Comparison of ENCODE assay signal across 16 cellular contexts in the genomic region with DNA sequence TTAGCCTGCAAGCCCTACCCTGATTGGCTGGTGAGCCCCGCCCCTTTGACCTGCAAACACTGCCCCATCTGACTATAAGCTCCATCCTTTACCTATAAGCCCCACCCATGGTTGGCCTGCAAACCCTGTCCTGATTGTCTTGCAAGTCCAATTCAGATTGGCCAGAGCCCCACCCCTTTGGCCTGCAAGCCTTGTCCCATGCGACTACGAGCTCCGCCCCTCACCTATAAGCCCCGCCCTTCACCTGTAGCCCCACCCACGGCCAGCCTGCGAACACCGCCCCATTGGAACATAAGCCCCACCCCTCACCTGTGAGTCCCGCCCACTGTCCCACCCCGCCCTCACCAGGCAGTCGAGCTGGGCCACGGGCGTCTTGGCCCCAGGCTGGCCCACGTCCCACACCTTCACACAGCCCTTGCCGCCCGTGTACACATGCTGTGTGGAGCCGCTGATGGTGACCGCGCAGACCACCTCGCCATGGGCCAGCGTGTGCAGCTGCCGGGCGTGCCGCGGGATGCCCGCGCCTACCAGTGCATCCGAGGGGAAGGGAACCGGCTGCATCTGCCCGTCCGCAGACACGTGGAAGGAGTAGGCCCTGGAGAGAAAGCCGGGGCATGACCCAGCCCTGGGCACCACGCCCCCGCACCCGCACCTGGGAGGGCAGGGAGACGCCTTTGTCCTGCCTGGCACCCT. TPM values are rescaled to one million over a fixed set of nuclear protein-coding genes. Genes with fewer than 3 reads are reported as not detected.
DNase-seq lines count a peak whose midpoint lies in the region; FAIRE-seq and TF ChIP-seq lines count a peak whose summit lies in the region.
"Had no signal": no experiment of that assay in that cellular context is flagged by ENCODE, and none has a peak within 500 bp of the region (broad histone marks: within the 10 kb centered on the region; RNA-seq: fewer than 3 reads in every experiment).

No MANE protein-coding gene starts in this region.

- no peak overlapping the region for H3K18ac ChIP-seq in H9 (ENCODE audit: insufficient read length, low read depth, low read length)
- peak overlapping the region; percentile 57 for H3K18ac ChIP-seq in neuronal stem cell (ENCODE audit: low read length)

- no peak overlapping the region for H4K8ac ChIP-seq in H9 (replicated peaks; ENCODE audit: insufficient read length, low read depth, low read length)
- no peak overlapping the region for H4K8ac ChIP-seq in neuronal stem cell (ENCODE audit: low read depth, low read length)

- H3K4me1 ChIP-seq in H9 (ENCODE audit: insufficient read depth, low read length) (no peaks in the 10 kb centered on the region), neuronal stem cell (ENCODE audit: control insufficient read depth in 2 of 2, insufficient read depth in 1 of 2, low read depth in 1 of 2, low read length in 2 of 2) (peaks cover 2 to 3% of the 10 kb centered on the region in 2 donors)
- H3K4me1 ChIP-seq: SJCRH30, spleen had no signal

- no peaks in the 10 kb centered on the region for H3K36me3 ChIP-seq in neuronal stem cell (replicated peaks in 1 of 2; ENCODE audit: control insufficient read depth in 2 of 2, insufficient read depth in 2 of 2, low read length in 2 of 2)
- H3K36me3 ChIP-seq: MG63, SJCRH30 had no signal

- H3K14ac ChIP-seq in H9 (ENCODE audit: insufficient read depth, low read length) (no peak overlapping the region), neuronal stem cell (ENCODE audit: low read length) (peak overlapping the region; percentile 56)

- intact Hi-C loops in activated CD4-positive, alpha-beta T cell treated with anti-CD3 and anti-CD28 coated beads, Interleukin-2, amount 10 ng/mL, durations not matched to agents 24 days and 14 days (cut with micrococcal nuclease) = no loop called here

- H2BK20ac ChIP-seq in H9 (ENCODE audit: low read depth, low read length, poor library complexity, severe bottlenecking) = no peak overlapping the region

- WGBS in H9 (ENCODE audit: extremely low coverage, insufficient read length, low lambda C conversion rate) = no CpG with 5 or more reads among the region's 37 CpGs
- WGBS in neuronal stem cell (ENCODE audit: extremely low coverage in 2 of 2, insufficient read length in 2 of 2, insufficient replicate concordance in 1 of 2), 2 donors = no CpG with 5 or more reads among the region's 37 CpGs

- no peak overlapping the region for H2BK120ac ChIP-seq in H9 (ENCODE audit: low read depth, low read length, poor library complexity, severe bottlenecking)
- no peak overlapping the region for H2BK120ac ChIP-seq in neuronal stem cell (ENCODE audit: low read depth, low read length)

- no peaks in the 10 kb centered on the region for H3K9me3 Mint-ChIP-seq in activated CD4-positive, alpha-beta T cell treated with anti-CD3 and anti-CD28 coated beads, Interleukin-2, amount 10 ng/mL, durations not matched to agents 24 days and 14 days
- no peaks in the 10 kb centered on the region; a peak in 1 of 5 replicates for H3K9me3 Mint-ChIP-seq in H9
- H3K9me3 Mint-ChIP-seq in activated T-cell treated with anti-CD3 and anti-CD28 coated beads, Interleukin-2, amount 50 U/mL, for 24 hours = no peaks in the 10 kb centered on the region

- H3K9ac ChIP-seq in H9 (ENCODE audit: extremely low read depth, insufficient read length, low read length) = no peak overlapping the region
- no peak overlapping the region for H3K9ac ChIP-seq in neuronal stem cell (ENCODE audit: low read depth, low read length, poor library complexity)

- no peaks in the 10 kb centered on the region for H3K27me3 Mint-ChIP-seq in activated CD4-positive, alpha-beta T cell treated with anti-CD3 and anti-CD28 coated beads, Interleukin-2, amount 10 ng/mL, durations not matched to agents 24 days and 14 days
- H3K27me3 Mint-ChIP-seq in H9 (ENCODE audit: low read depth) = peaks cover 8% of the 10 kb centered on the region
- H3K27me3 Mint-ChIP-seq in activated T-cell treated with anti-CD3 and anti-CD28 coated beads, Interleukin-2, amount 50 U/mL, for 24 hours = no peaks in the 10 kb centered on the region

- H4K91ac ChIP-seq in H9 (ENCODE audit: insufficient read length, low read depth, low read length) (no peak overlapping the region), neuronal stem cell (ENCODE audit: low read depth, low read length, poor library complexity) (no peak overlapping the region)

- no peaks in the 10 kb centered on the region for H4K20me1 ChIP-seq in H9 (ENCODE audit: control insufficient read depth, insufficient read depth, insufficient read length)

- DNase-seq in activated CD4-positive, alpha-beta T cell treated with anti-CD3 and anti-CD28 coated beads for 48 hours = peak; percentile 66
- no peak for DNase-seq in activated CD4-positive, alpha-beta T cell treated with anti-CD3 and anti-CD28 coated beads, Interleukin-2, amount 10 ng/mL, durations not matched to agents 24 days and 14 days
- DNase-seq in H9 (peak; percentile 99), neuronal stem cell (ENCODE audit: low spot score) (no peak), OCI-M1 (lab: John Stamatoyannopoulos, UW) (no peak), GM12892 (ENCODE audit: insufficient read length) (no peak)
- peak; percentile 46 for DNase-seq in activated T-cell treated with anti-CD3 and anti-CD28 coated beads, Interleukin-2, amount 50 U/mL, for 24 hours
- no peak for DNase-seq in activated CD8-positive, alpha-beta memory T cell treated with anti-CD3 and anti-CD28 coated beads, Interleukin-2, amount 50 U/mL, for 4 hours
- DNase-seq: DMS79, MG63, NCI-H510A treated with DMSO at 0.1 percent for 48 hours, SJCRH30, spleen had no signal

- H3K79me2 ChIP-seq in H9 (ENCODE audit: insufficient read depth, low read length) = no peaks in the 10 kb centered on the region

- no peaks in the 10 kb centered on the region for H3K36me3 Mint-ChIP-seq in activated CD4-positive, alpha-beta T cell treated with anti-CD3 and anti-CD28 coated beads, Interleukin-2, amount 10 ng/mL, durations not matched to agents 24 days and 14 days (ENCODE audit: low read depth)
- H3K36me3 Mint-ChIP-seq in H9 (ENCODE audit: insufficient read depth in 1 of 3, low read depth in 3 of 3) = no peaks in the 10 kb centered on the region
- H3K36me3 Mint-ChIP-seq in activated T-cell treated with anti-CD3 and anti-CD28 coated beads, Interleukin-2, amount 50 U/mL, for 24 hours (ENCODE audit: low read depth) = peaks cover 7% of the 10 kb centered on the region

- H3K4me1 Mint-ChIP-seq in activated CD4-positive, alpha-beta T cell treated with anti-CD3 and anti-CD28 coated beads, Interleukin-2, amount 10 ng/mL, durations not matched to agents 24 days and 14 days = no peaks in the 10 kb centered on the region
- peaks cover 0 to 14% of the 10 kb centered on the region in 2 experiments; a peak in 2 of 4 replicates for H3K4me1 Mint-ChIP-seq in H9
- H3K4me1 Mint-ChIP-seq in activated T-cell treated with anti-CD3 and anti-CD28 coated beads, Interleukin-2, amount 50 U/mL, for 24 hours (ENCODE audit: low read depth) = no peaks in the 10 kb centered on the region

- H3K27ac ChIP-seq in H9 (ENCODE audit: insufficient read length, low read depth, low read length) = no peak overlapping the region
- no peak overlapping the region for H3K27ac ChIP-seq in neuronal stem cell (replicated peaks; ENCODE audit: low read length)
- H3K27ac ChIP-seq: SJCRH30, spleen had no signal

- H2AFZ ChIP-seq in H9 (ENCODE audit: low read length) (no peak overlapping the region), neuronal stem cell (ENCODE audit: low read length) (no peak overlapping the region)

- TF ChIP-seq POLR2A in GM12892 (IDR thresholded peaks at IDR 0.05; ENCODE audit: low read depth, low read length) = no peak

- no peaks in the 10 kb centered on the region for H3K79me1 ChIP-seq in H9 (ENCODE audit: insufficient read depth, low read depth, low read length, poor library complexity, severe bottlenecking)
- no peaks in the 10 kb centered on the region for H3K79me1 ChIP-seq in neuronal stem cell (ENCODE audit: low read depth, low read length)

- no peak overlapping the region for H3K4me3 Mint-ChIP-seq in activated CD4-positive, alpha-beta T cell treated with anti-CD3 and anti-CD28 coated beads, Interleukin-2, amount 10 ng/mL, durations not matched to agents 24 days and 14 days
- H3K4me3 Mint-ChIP-seq in H9 = no peak overlapping the region
- H3K4me3 Mint-ChIP-seq in activated T-cell treated with anti-CD3 and anti-CD28 coated beads, Interleukin-2, amount 50 U/mL, for 24 hours = no peak overlapping the region

- FAIRE-seq in GM12892 (lab: Jason Lieb, UNC) = no peak
- FAIRE-seq: bronchial epithelial cell, endothelial cell of umbilical vein, GM12891 had no signal

- H3K56ac ChIP-seq in H9 (ENCODE audit: insufficient read length, low read depth, low read length) = no peak overlapping the region

- no peak overlapping the region for H3K27ac Mint-ChIP-seq in activated CD4-positive, alpha-beta T cell treated with anti-CD3 and anti-CD28 coated beads, Interleukin-2, amount 10 ng/mL, durations not matched to agents 24 days and 14 days
- H3K27ac Mint-ChIP-seq in H9 = no peak overlapping the region
- H3K27ac Mint-ChIP-seq in activated T-cell treated with anti-CD3 and anti-CD28 coated beads, Interleukin-2, amount 50 U/mL, for 24 hours = no peak overlapping the region

- H3K4ac ChIP-seq in H9 (ENCODE audit: low read depth, low read length) (no peak overlapping the region), neuronal stem cell (ENCODE audit: low read length) (no peak overlapping the region)

- H3K9me3 ChIP-seq in H9 (ENCODE audit: control insufficient read depth, low read depth, low read length) (no peaks in the 10 kb centered on the region), neuronal stem cell (replicated peaks in 1 of 2; ENCODE audit: control insufficient read depth in 2 of 2, insufficient read depth in 1 of 2, low read depth in 1 of 2, low read length in 2 of 2) (no peaks in the 10 kb centered on the region)
- H3K9me3 ChIP-seq: MG63, SJCRH30, spleen had no signal

- TF ChIP-seq CTCF in H9 (conservative IDR thresholded peaks at IDR 0.05) = no peak

- H3K4me3 ChIP-seq in neuronal stem cell (ENCODE audit: low read length in 2 of 2) = peak overlapping the region in 1 of 2 donors; percentile 47
- H3K4me3 ChIP-seq: MG63, SJCRH30, spleen had no signal

- no peaks in the 10 kb centered on the region for H3K23me2 ChIP-seq in H9 (ENCODE audit: insufficient read length, low read depth, low read length, poor library complexity, severe bottlenecking)

- no peak overlapping the region for H2AK5ac ChIP-seq in H9 (ENCODE audit: insufficient read length, low read length)
- H2AK5ac ChIP-seq in neuronal stem cell (ENCODE audit: low read depth, low read length) = peak overlapping the region; percentile 46

- no peaks in the 10 kb centered on the region for H3K27me3 ChIP-seq in H9 (ENCODE audit: insufficient read depth, low read length)
- peaks cover 0 to 33% (median 2%) of the 10 kb centered on the region in 3 experiments for H3K27me3 ChIP-seq in neuronal stem cell (ENCODE audit: control insufficient read depth in 3 of 3, insufficient read depth in 3 of 3, low read depth in 1 of 3, low read length in 3 of 3)
- H3K27me3 ChIP-seq: MG63, SJCRH30, spleen had no signal

- H2BK12ac ChIP-seq in H9 (ENCODE audit: insufficient read length, low read depth, low read length) (no peak overlapping the region), neuronal stem cell (ENCODE audit: low read length) (no peak overlapping the region)

- H4K5ac ChIP-seq in H9 (ENCODE audit: insufficient read length, low read depth, low read length) = no peak overlapping the region

- H2BK5ac ChIP-seq in H9 (ENCODE audit: insufficient read length, low read length) = no peak overlapping the region
- no peak overlapping the region for H2BK5ac ChIP-seq in neuronal stem cell (ENCODE audit: low read length)

- H3T11ph ChIP-seq in H9 (ENCODE audit: low read length) = no peak overlapping the region

- H2BK15ac ChIP-seq in H9 (ENCODE audit: low read depth, low read length) (no peak overlapping the region), neuronal stem cell (ENCODE audit: low read length) (peak overlapping the region; percentile 92)

- H3K4me2 ChIP-seq in H9 (ENCODE audit: insufficient read depth, insufficient read length, low read length) = no peak overlapping the region
- no peak overlapping the region for H3K4me2 ChIP-seq in neuronal stem cell (ENCODE audit: insufficient read depth, low read length, poor library complexity, severe bottlenecking)

- H3K23ac ChIP-seq in H9 (ENCODE audit: insufficient read length, low read depth, low read length) = no peak overlapping the region
- peak overlapping the region; percentile 73 for H3K23ac ChIP-seq in neuronal stem cell (ENCODE audit: low read depth, low read length, poor library complexity)

RNA-seq across cellular contexts. Expression of gene TLE2, which starts 22.9 kb away (rescaled TPM):
- total RNA-seq in activated CD4-positive, alpha-beta T cell treated with anti-CD3 and anti-CD28 coated beads, Interleukin-2, amount 10 ng/mL, durations not matched to agents 24 days and 14 days = 1.4 and 2.3 TPM in 2 replicates
- total RNA-seq in H9 (2021) = 3.1 and 4.2 TPM in 2 replicates
- 0.36 TPM for polyA plus RNA-seq in neuronal stem cell (2013, experiment 1 of 2)
- 0.21 TPM for polyA plus RNA-seq in neuronal stem cell (2013, experiment 2 of 2)
- polyA plus RNA-seq in GM12892 (2012; ENCODE audit: missing spikeins) = 0.32 TPM

RNA-seq across cellular contexts. Expression of gene TLE6, which starts 28.9 kb away (rescaled TPM):
- total RNA-seq in activated CD4-positive, alpha-beta T cell treated with anti-CD3 and anti-CD28 coated beads, Interleukin-2, amount 10 ng/mL, durations not matched to agents 24 days and 14 days = 1.1 and 1.3 TPM in 2 replicates
- total RNA-seq in H9 (2021) = 1.1 and 1.7 TPM in 2 replicates
- polyA plus RNA-seq in neuronal stem cell (2013, experiment 1 of 2) = 0.88 TPM
- 0.75 TPM for polyA plus RNA-seq in neuronal stem cell (2013, experiment 2 of 2)
- polyA plus RNA-seq in GM12892 (2012; ENCODE audit: missing spikeins) = 18.1 TPM
- total RNA-seq: bronchial epithelial cell had no signal

RNA-seq across cellular contexts. Expression of gene TLE5, which starts 56.1 kb away (rescaled TPM):
- 380 and 392 TPM in 2 replicates for total RNA-seq in activated CD4-positive, alpha-beta T cell treated with anti-CD3 and anti-CD28 coated beads, Interleukin-2, amount 10 ng/mL, durations not matched to agents 24 days and 14 days
- total RNA-seq in H9 (2021) = 218 and 221 TPM in 2 replicates
- 162 TPM for polyA plus RNA-seq in neuronal stem cell (2013, experiment 1 of 2)
- polyA plus RNA-seq in neuronal stem cell (2013, experiment 2 of 2) = 164 TPM
- polyA plus RNA-seq in GM12892 (2012; ENCODE audit: missing spikeins) = 137 TPM

Comparison
In these comparisons a context has a peak if more than half of its experiments do, and no peak if none do; other contexts are left out.
1. DNase-seq: peak in activated CD4-positive, alpha-beta T cell treated with anti-CD3 and anti-CD28 coated beads for 48 hours (single experiment), H9 (single experiment) and activated T-cell treated with anti-CD3 and anti-CD28 coated beads, Interleukin-2, amount 50 U/mL, for 24 hours (single experiment); none in activated CD4-positive, alpha-beta T cell treated with anti-CD3 and anti-CD28 coated beads, Interleukin-2, amount 10 ng/mL, durations not matched to agents 24 days and 14 days (single experiment), neuronal stem cell (single experiment), OCI-M1 (single experiment), GM12892 (single experiment) and activated CD8-positive, alpha-beta memory T cell treated with anti-CD3 and anti-CD28 coated beads, Interleukin-2, amount 50 U/mL, for 4 hours (single experiment).